In genomic region chr17:34361478-34362061, GRCh38 we compare ENCODE assay signal across 8 cellular contexts. TPM values are rescaled to one million over a fixed set of nuclear protein-coding genes. Genes with fewer than 3 reads are reported as not detected.
DNase-seq lines count a peak whose midpoint lies in the region; ATAC-seq and TF ChIP-seq lines count a peak whose summit lies in the region.

No MANE protein-coding gene starts in this region.

- no peak overlapping the region for H3K4me3 ChIP-seq in esophagus muscularis mucosa

- WGBS in esophagus muscularis mucosa, result 23% methylated on average over 8 of the region's 8 CpGs

- H3K4me1 Mint-ChIP-seq in naive B cell, result peaks cover 6 to 10% (median 10%) of the 10 kb centered on the region in 3 donors

- peaks cover 0 to 29% (median 0%) of the 10 kb centered on the region in 4 donors for H3K27me3 ChIP-seq in esophagus muscularis mucosa

- H3K36me3 ChIP-seq in esophagus muscularis mucosa, result no peaks in the 10 kb centered on the region

- H3K9me3 Mint-ChIP-seq in naive B cell, result no peaks in the 10 kb centered on the region

- H3K4me3 Mint-ChIP-seq in naive B cell, result no peak overlapping the region

- H3K27ac Mint-ChIP-seq in naive B cell, result no peak overlapping the region

- H3K9me3 ChIP-seq in esophagus muscularis mucosa, result no peaks in the 10 kb centered on the region

- no peak overlapping the region for H3K27ac ChIP-seq in 22Rv1
- H3K27ac ChIP-seq in esophagus muscularis mucosa (replicated peaks in 1 of 4), result no peak overlapping the region

- H3K4me1 ChIP-seq in esophagus muscularis mucosa, result peaks cover 0 to 8% (median 2%) of the 10 kb centered on the region in 4 donors

- peaks cover 23 to 32% (median 27%) of the 10 kb centered on the region in 3 donors for H3K27me3 Mint-ChIP-seq in naive B cell

- TF ChIP-seq CTCF in 22Rv1 (IDR thresholded peaks at IDR 0.05), result peak; percentile 99
- TF ChIP-seq CTCF in GM13977 (IDR thresholded peaks at IDR 0.05; ENCODE audit: extremely low read depth, insufficient read depth, missing control alignments), result peak; percentile 100
- peak in 2 of 3 experiments; percentile 99 to 100 for TF ChIP-seq CTCF in esophagus muscularis mucosa (IDR thresholded peaks at IDR 0.05)

- peak; percentile 81 for DNase-seq in GM13977 (ENCODE audit: low spot score)
- DNase-seq in HuH-7.5 (ENCODE audit: low spot score), result peak; percentile 33
- DNase-seq in NOMO-1 treated with DMSO at 0.1 percent for 48 hours (lab: John Stamatoyannopoulos, UW; ENCODE audit: unreplicated experiment), result peak; percentile 83
- peak; percentile 29 for DNase-seq in activated T-cell treated with anti-CD3 and anti-CD28 coated beads for 1 hour (ENCODE audit: low read depth)
- DNase-seq in esophagus muscularis mucosa (ENCODE audit: extremely low spot score), result peak; percentile 95
- peak; percentile 69 for DNase-seq in naive B cell
- DNase-seq in stimulated activated naive CD4-positive, alpha-beta T cell (lab: John Stamatoyannopoulos, UW), result peak in 4 of 6 experiments; percentile 2 to 41 (median 24)

- in situ Hi-C loops in GM13977 (cut with MboI; ENCODE audit: low pct_unique_long_range_greater_than_20kb, low sequenced_read_pairs, unreplicated experiment), result loop anchor here (10.0 kb wide), 1 partner anchor 167 kb away; no protein-coding TSS in a partner anchor

- no peak for TF ChIP-seq EP300 in esophagus muscularis mucosa (IDR thresholded peaks at IDR 0.05)

- peak; percentile 87 to 94 for ATAC-seq in naive B cell (ENCODE audit: low read depth in 2 of 2)

- H3K36me3 Mint-ChIP-seq in naive B cell, result no peaks in the 10 kb centered on the region

- intact Hi-C loops in esophagus muscularis mucosa (cut with DNase I), result loop anchor here (1.0 kb wide), 2 partner anchors 55 to 162 kb away; no protein-coding TSS in a partner anchor

- TF ChIP-seq POLR2A in esophagus muscularis mucosa (IDR thresholded peaks at IDR 0.05; ENCODE audit: low read depth), result no peak

RNA-seq across cellular contexts. Expression of gene CCL1, which starts 1.5 kb away (rescaled TPM):
- total RNA-seq in esophagus muscularis mucosa, result not detected
- polyA plus RNA-seq in naive B cell (ENCODE audit: low read depth in 6 of 6), result not detected

RNA-seq across cellular contexts. Expression of gene CCL13, which starts 5.3 kb away (rescaled TPM):
- 1 to 10 TPM in 2 of 4 donors, under 1 TPM in 1, not detected in 1; 0.78 to 3.6 (median 2.0) TPM for total RNA-seq in esophagus muscularis mucosa
- not detected for polyA plus RNA-seq in naive B cell (ENCODE audit: low read depth in 6 of 6)

RNA-seq across cellular contexts. Expression of gene CCL8, which starts 42.3 kb away (rescaled TPM):
- total RNA-seq in esophagus muscularis mucosa, result 1 to 10 TPM in 1 of 4 donors, not detected in 3; 2.0 TPM
- polyA plus RNA-seq in naive B cell (ENCODE audit: low read depth in 6 of 6), result not detected

Comparison
In these comparisons a context has a peak if more than half of its experiments do, and no peak if none do; other contexts are left out.
1. DNase-seq: peak in every context shown above with its lines; median percentile 95 in esophagus muscularis mucosa; 83 in NOMO-1 treated with DMSO at 0.1 percent for 48 hours; 81 in GM13977; 69 in naive B cell; 33 in HuH-7.5; 29 in activated T-cell treated with anti-CD3 and anti-CD28 coated beads for 1 hour; 24 in stimulated activated naive CD4-positive, alpha-beta T cell.